Comparison of ENCODE assay signal across 19 cellular contexts in the genomic region with DNA sequence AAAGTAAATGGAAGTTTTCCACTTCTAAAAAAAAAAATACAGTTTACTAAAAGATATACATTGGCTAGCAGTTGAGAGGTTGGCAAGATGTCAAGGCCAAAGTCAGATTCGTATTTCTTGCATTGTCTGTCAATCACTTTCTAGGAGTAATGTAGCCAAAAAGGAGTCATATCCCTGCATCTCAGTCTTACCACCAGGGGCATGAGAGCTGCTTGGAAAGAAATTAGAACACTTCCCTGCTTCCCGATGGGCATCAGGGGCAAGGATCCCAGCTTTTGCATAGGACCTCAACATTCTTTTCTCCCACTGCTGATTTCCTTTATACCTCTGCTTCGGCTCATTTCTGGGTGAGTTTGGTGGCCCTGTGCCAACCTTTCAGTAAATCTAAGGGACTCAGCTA.
DNase-seq lines count a peak whose midpoint lies in the region; ATAC-seq, FAIRE-seq and TF ChIP-seq lines count a peak whose summit lies in the region.
"Had no signal": no experiment of that assay in that cellular context is flagged by ENCODE, and none has a peak within 500 bp of the region (broad histone marks: within the 10 kb centered on the region; RNA-seq: fewer than 3 reads in every experiment).

No MANE protein-coding gene starts in this region.

- TF ChIP-seq CTCF in RWPE1 (conservative IDR thresholded peaks at IDR 0.05; ENCODE audit: low read depth) (peak; percentile 19; the same call in 1 of the 2 replicates), fibroblast of villous mesenchyme (IDR thresholded peaks at IDR 0.05; ENCODE audit: insufficient read depth, low read depth, low read length) (peak; percentile 23), type B pancreatic cell (conservative IDR thresholded peaks at IDR 0.05) (peak; percentile 67)

- no peak overlapping the region for H3K27ac ChIP-seq in RWPE1
- H3K27ac ChIP-seq: transverse colon had no signal

- no peak overlapping the region for H3K4me3 ChIP-seq in fibroblast of villous mesenchyme (ENCODE audit: low read depth, low read length)
- H3K4me3 ChIP-seq: lung, transverse colon had no signal

- DNase-seq in NCI-H748 (lab: John Stamatoyannopoulos, UW; ENCODE audit: unreplicated experiment) = peak; percentile 21
- no peak for DNase-seq in NCI-H748 treated with DMSO at 0.1 percent for 48 hours (lab: John Stamatoyannopoulos, UW)
- DNase-seq in RWPE1 (ENCODE audit: low spot score) = no peak
- no peak for DNase-seq in fibroblast of villous mesenchyme (ENCODE audit: low read depth)
- DNase-seq in type B pancreatic cell (ENCODE audit: extremely low spot score, unreplicated experiment) = no peak
- no peak for DNase-seq in NCI-H526 treated with DMSO at 0.1 percent for 48 hours (lab: John Stamatoyannopoulos, UW)
- DNase-seq in GM12892 (ENCODE audit: insufficient read length) = no peak
- no peak for DNase-seq in T-cell
- DNase-seq: activated CD8-positive, alpha-beta T cell treated with anti-CD3 and anti-CD28 coated beads for 36 hours; activated effector memory CD4-positive, alpha-beta T cell treated with anti-CD3 and anti-CD28 coated beads, Interleukin-2, amount 50 U/mL, for 16 hours; DMS153; GOT3; NCI-H510A; RPMI8226; T-helper 9 cell; transverse colon had no signal

- POLR2A ChIA-PET in RWPE1 (lab: Yijun Ruan, JAX; ENCODE audit: low non-redundant PET) = no interaction called here
- POLR2A ChIA-PET in T-cell (lab: Charles Lee) = no interaction called here

- no peaks in the 10 kb centered on the region for H3K36me3 Mint-ChIP-seq in type B pancreatic cell
- no peaks in the 10 kb centered on the region for H3K36me3 Mint-ChIP-seq in T-cell

- no peak overlapping the region for H3K27ac Mint-ChIP-seq in type B pancreatic cell
- no peak overlapping the region for H3K27ac Mint-ChIP-seq in T-cell
- H3K27ac Mint-ChIP-seq: activated CD8-positive, alpha-beta T cell treated with anti-CD3 and anti-CD28 coated beads for 36 hours had no signal

- no peak overlapping the region for H3K4me3 Mint-ChIP-seq in type B pancreatic cell
- no peak overlapping the region for H3K4me3 Mint-ChIP-seq in T-cell
- H3K4me3 Mint-ChIP-seq: activated CD8-positive, alpha-beta T cell treated with anti-CD3 and anti-CD28 coated beads for 36 hours had no signal

- no peak for TF ChIP-seq POLR2A in GM12892 (IDR thresholded peaks at IDR 0.05; ENCODE audit: low read depth, low read length)

- FAIRE-seq in GM12892 (lab: Jason Lieb, UNC) = no peak
- FAIRE-seq: endothelial cell of umbilical vein, GM12891 had no signal

- peaks cover 15% of the 10 kb centered on the region for H3K4me1 Mint-ChIP-seq in type B pancreatic cell (ENCODE audit: unreplicated experiment)
- H3K4me1 Mint-ChIP-seq in T-cell = no peaks in the 10 kb centered on the region

- no peak for ATAC-seq in T-cell (replicated peaks in 1 of 4)
- ATAC-seq: activated CD8-positive, alpha-beta T cell treated with anti-CD3 and anti-CD28 coated beads for 36 hours had no signal

- H3K9me3 Mint-ChIP-seq in type B pancreatic cell (no peaks in the 10 kb centered on the region), T-cell (no peaks in the 10 kb centered on the region)
- H3K9me3 Mint-ChIP-seq: activated CD8-positive, alpha-beta T cell treated with anti-CD3 and anti-CD28 coated beads for 36 hours had no signal

- no peaks in the 10 kb centered on the region for H3K27me3 Mint-ChIP-seq in type B pancreatic cell
- no peaks in the 10 kb centered on the region for H3K27me3 Mint-ChIP-seq in T-cell
- H3K27me3 Mint-ChIP-seq: activated CD8-positive, alpha-beta T cell treated with anti-CD3 and anti-CD28 coated beads for 36 hours had no signal

- CTCF ChIA-PET in RWPE1 (lab: Yijun Ruan, JAX) (interaction anchor here (0.6 to 0.9 kb wide), 2 partner anchors 12 to 1141 kb away, joined by 3 read pairs; no protein-coding TSS in a partner anchor), T-cell (lab: Charles Lee) (no interaction called here)
